ENCODE assay signal across 1 cellular context in genomic region chr4:2945619-2946604, GRCh38.
TF ChIP-seq lines count a peak whose summit lies in the region.

No MANE protein-coding gene starts in this region.

TF ChIP-seq in K562, 482 proteins besides CTCF, POLR2A, EP300 and RAD21:
- 0 out of 2 replicates have a peak, but pooled peaks have one; percentile 16 for TF ChIP-seq POLR2G (IDR thresholded peaks at IDR 0.05; ENCODE audit: low read depth, low read length)
